8 cellular contexts compared by ENCODE assay signal in the genomic region with DNA sequence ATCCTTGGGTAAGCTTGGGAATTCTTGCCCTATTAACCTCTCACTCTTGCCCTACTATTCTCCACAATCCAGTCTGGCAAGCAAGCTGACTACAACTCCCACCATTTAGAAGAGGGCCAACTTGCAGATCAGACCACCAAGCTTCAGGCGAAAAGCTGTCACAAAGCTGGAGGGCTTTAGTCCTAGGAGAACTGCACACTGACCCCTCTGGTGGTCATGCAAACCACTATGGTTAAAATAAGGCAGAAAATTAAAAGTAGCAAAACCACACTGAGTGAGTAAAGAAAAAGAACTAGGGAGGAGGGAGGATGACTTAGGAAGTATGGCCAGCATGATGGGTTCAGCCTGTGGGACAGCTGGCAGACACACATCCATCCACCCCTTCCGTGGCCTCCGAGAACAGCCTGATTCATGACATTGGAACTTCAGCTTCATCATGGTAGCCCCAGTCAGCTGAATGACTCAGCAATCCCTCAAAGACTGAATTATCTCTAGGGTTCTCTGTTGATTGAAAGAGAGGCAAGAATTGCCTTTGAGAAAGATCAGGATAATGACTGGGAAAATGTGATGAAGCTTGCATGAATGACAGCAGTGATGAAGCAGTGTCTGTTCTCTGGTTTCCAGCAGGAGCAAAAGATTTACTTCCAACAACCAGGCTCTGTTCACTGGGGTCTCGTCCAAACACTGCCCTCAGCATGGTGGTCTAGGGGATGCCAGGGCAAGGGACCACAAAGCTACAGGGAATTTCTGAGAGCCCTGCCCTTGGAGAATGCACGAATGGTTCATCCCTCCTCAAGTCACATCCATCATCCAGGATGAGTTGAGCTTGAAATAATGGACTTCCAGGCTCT. TPM values are rescaled to one million over a fixed set of nuclear protein-coding genes. Genes with fewer than 3 reads are reported as not detected.
A peak's percentile ranks its signal among the peaks of the same experiment; 100 is the strongest.
DNase-seq lines count a peak whose midpoint lies in the region; ATAC-seq and TF ChIP-seq lines count a peak whose summit lies in the region.

No MANE protein-coding gene starts in this region.

- peak; percentile 41 for TF ChIP-seq CTCF in fibroblast of pulmonary artery (IDR thresholded peaks at IDR 0.05; ENCODE audit: low read length, missing control alignments)
- TF ChIP-seq CTCF in CD8-positive, alpha-beta T cell (IDR thresholded peaks at IDR 0.05), result no peak

- intact Hi-C loops in CD8-positive, alpha-beta T cell (cut with DNase I, micrococcal nuclease), result no loop called here

- H3K4me1 ChIP-seq in CD8-positive, alpha-beta T cell (ENCODE audit: insufficient read depth, low read length), result peaks cover 28% of the 10 kb centered on the region

- DNase-seq in GDM1 (lab: John Stamatoyannopoulos, UW) (peak; percentile 40), SHP77 treated with DMSO at 0.1 percent for 48 hours (lab: John Stamatoyannopoulos, UW) (peak; percentile 63), fibroblast of pulmonary artery (ENCODE audit: low read depth) (peak; percentile 98), putamen (ENCODE audit: low spot score) (peak; percentile 55), superior temporal gyrus (ENCODE audit: extremely low spot score) (no peak)
- no peak for DNase-seq in CD8-positive, alpha-beta T cell

- no peak overlapping the region for H3K27ac Mint-ChIP-seq in CD8-positive, alpha-beta T cell

- H3K36me3 Mint-ChIP-seq in CD8-positive, alpha-beta T cell, result no peaks in the 10 kb centered on the region

- CTCF ChIA-PET in CD8-positive, alpha-beta T cell (lab: Charles Lee), result interaction anchor here (0.6 to 1.4 kb wide), 2 partner anchors 83 to 189 kb away, joined by 3 to 4 read pairs; no protein-coding TSS in a partner anchor

- H3K27ac ChIP-seq in CD8-positive, alpha-beta T cell (ENCODE audit: low read depth, low read length), result no peak overlapping the region

- ATAC-seq in GM21619 (IDR thresholded peaks at IDR 0.05; ENCODE audit: unreplicated experiment) (no peak), HG03196 (IDR thresholded peaks at IDR 0.05; ENCODE audit: unreplicated experiment) (no peak)
- no peak for ATAC-seq in CD8-positive, alpha-beta T cell

- POLR2A ChIA-PET in CD8-positive, alpha-beta T cell (lab: Charles Lee), result interaction anchor here (1.4 to 1.6 kb wide), 3 partner anchors 25 to 106 kb away, joined by 3 to 6 read pairs (median 4); a partner anchor contains a TSS

- no peak overlapping the region for H3K4me3 ChIP-seq in fibroblast of pulmonary artery (replicated peaks; ENCODE audit: low read depth, low read length)
- no peak overlapping the region for H3K4me3 ChIP-seq in CD8-positive, alpha-beta T cell (ENCODE audit: low read depth, low read length)

- H3K27me3 ChIP-seq in CD8-positive, alpha-beta T cell (ENCODE audit: insufficient read depth, low read length), result no peaks in the 10 kb centered on the region

- no peak overlapping the region for H3K4me3 Mint-ChIP-seq in CD8-positive, alpha-beta T cell

- H3K36me3 ChIP-seq in CD8-positive, alpha-beta T cell (ENCODE audit: insufficient read depth, low read length), result no peaks in the 10 kb centered on the region

- no peaks in the 10 kb centered on the region for H3K9me3 Mint-ChIP-seq in CD8-positive, alpha-beta T cell

- H3K9me3 ChIP-seq in CD8-positive, alpha-beta T cell (ENCODE audit: low read length), result no peaks in the 10 kb centered on the region

- H3K27me3 Mint-ChIP-seq in CD8-positive, alpha-beta T cell (ENCODE audit: low read depth), result no peaks in the 10 kb centered on the region

- H3K4me1 Mint-ChIP-seq in CD8-positive, alpha-beta T cell (ENCODE audit: low read depth), result peaks cover 46% of the 10 kb centered on the region

RNA-seq across cellular contexts. Expression of a gene that starts 24.4 kb away (rescaled TPM):
- 10 to 100 TPM; 28.1 to 29.2 TPM for total RNA-seq in CD8-positive, alpha-beta T cell

Comparison
In these comparisons a context has a peak if more than half of its experiments do, and no peak if none do; other contexts are left out.
1. DNase-seq: peak in GDM1 (single experiment), SHP77 treated with DMSO at 0.1 percent for 48 hours (single experiment), fibroblast of pulmonary artery (single experiment) and putamen (single experiment); none in superior temporal gyrus (single experiment) and CD8-positive, alpha-beta T cell (0 of 7).